ENCODE assay signal across 14 cellular contexts in genomic region chr3:4993276-4994143, GRCh38. TPM values are rescaled to one million over a fixed set of nuclear protein-coding genes. Genes with fewer than 3 reads are reported as not detected.
DNase-seq lines count a peak whose midpoint lies in the region; ATAC-seq, FAIRE-seq and TF ChIP-seq lines count a peak whose summit lies in the region.
"Had no signal": no experiment of that assay in that cellular context is flagged by ENCODE, and none has a peak within 500 bp of the region (broad histone marks: within the 10 kb centered on the region; RNA-seq: fewer than 3 reads in every experiment).

No MANE protein-coding gene starts in this region.

- ATAC-seq in GM19324 (IDR thresholded peaks at IDR 0.05; ENCODE audit: low FRiP score, unreplicated experiment), result no peak
- ATAC-seq in GM18909 (IDR thresholded peaks at IDR 0.05; ENCODE audit: poor library complexity, unreplicated experiment), result no peak

- TF ChIP-seq CTCF in D721Med (IDR thresholded peaks at IDR 0.05; ENCODE audit: insufficient read depth, missing control alignments) (no peak), osteocyte (IDR thresholded peaks at IDR 0.05) (no peak), nephron progenitor cell (IDR thresholded peaks at IDR 0.05) (no peak)

- peak overlapping the region; percentile 37 for H3K27ac Mint-ChIP-seq in dendritic cell treated with granulocyte-macrophage colony-stimulating factor and Interleukin-4, amounts not matched to agents 40 ng/mL and 50 ng/mL, for 4 days
- H3K27ac Mint-ChIP-seq in osteocyte (ENCODE audit: unreplicated experiment) (peak overlapping the region; percentile 27), nephron progenitor cell (no peak overlapping the region)
- H3K27ac Mint-ChIP-seq: B cell had no signal

- no peak overlapping the region for H3K4me3 Mint-ChIP-seq in dendritic cell treated with granulocyte-macrophage colony-stimulating factor and Interleukin-4, amounts not matched to agents 40 ng/mL and 50 ng/mL, for 4 days
- H3K4me3 Mint-ChIP-seq in osteocyte (ENCODE audit: unreplicated experiment), result no peak overlapping the region
- no peak overlapping the region for H3K4me3 Mint-ChIP-seq in nephron progenitor cell
- H3K4me3 Mint-ChIP-seq: B cell had no signal

- H3K36me3 Mint-ChIP-seq in dendritic cell treated with granulocyte-macrophage colony-stimulating factor and Interleukin-4, amounts not matched to agents 40 ng/mL and 50 ng/mL, for 4 days (ENCODE audit: low read depth), result no peaks in the 10 kb centered on the region
- H3K36me3 Mint-ChIP-seq in osteocyte (ENCODE audit: unreplicated experiment), result no peaks in the 10 kb centered on the region
- no peaks in the 10 kb centered on the region for H3K36me3 Mint-ChIP-seq in nephron progenitor cell (ENCODE audit: low read depth)
- H3K36me3 Mint-ChIP-seq: activated naive CD4-positive, alpha-beta T cell treated with anti-CD3 and anti-CD28 coated beads, Interleukin-2, amount 50 U/mL, for 72 hours had no signal

- DNase-seq in D721Med (ENCODE audit: insufficient read length, low spot score), result peak; percentile 5
- DNase-seq in RPMI7951 (ENCODE audit: low read depth), result peak; percentile 50
- DNase-seq in osteocyte (ENCODE audit: extremely low spot score, unreplicated experiment), result peak; percentile 32
- no peak for DNase-seq in inferior parietal cortex (ENCODE audit: extremely low spot score)
- no peak for DNase-seq in nephron progenitor cell
- DNase-seq: cerebellar nuclear complex, NCI-H2081, nucleus accumbens, thyroid gland had no signal

- no peaks in the 10 kb centered on the region for H3K9me3 Mint-ChIP-seq in dendritic cell treated with granulocyte-macrophage colony-stimulating factor and Interleukin-4, amounts not matched to agents 40 ng/mL and 50 ng/mL, for 4 days
- H3K9me3 Mint-ChIP-seq in osteocyte (ENCODE audit: unreplicated experiment) (no peaks in the 10 kb centered on the region), nephron progenitor cell (no peaks in the 10 kb centered on the region)
- H3K9me3 Mint-ChIP-seq: activated naive CD4-positive, alpha-beta T cell treated with anti-CD3 and anti-CD28 coated beads, Interleukin-2, amount 50 U/mL, for 72 hours had no signal

- peaks cover 57% of the 10 kb centered on the region for H3K4me1 Mint-ChIP-seq in dendritic cell treated with granulocyte-macrophage colony-stimulating factor and Interleukin-4, amounts not matched to agents 40 ng/mL and 50 ng/mL, for 4 days (ENCODE audit: low read depth)
- H3K4me1 Mint-ChIP-seq in osteocyte (ENCODE audit: unreplicated experiment) (peaks cover 31% of the 10 kb centered on the region), nephron progenitor cell (peaks cover 58% of the 10 kb centered on the region)

- intact Hi-C loops in dendritic cell treated with granulocyte-macrophage colony-stimulating factor and Interleukin-4, amounts not matched to agents 40 ng/mL and 50 ng/mL, for 4 days (cut with micrococcal nuclease), result no loop called here

- FAIRE-seq in D721Med (lab: Jason Lieb, UNC), result no peak

- no peaks in the 10 kb centered on the region for H3K27me3 Mint-ChIP-seq in dendritic cell treated with granulocyte-macrophage colony-stimulating factor and Interleukin-4, amounts not matched to agents 40 ng/mL and 50 ng/mL, for 4 days
- H3K27me3 Mint-ChIP-seq in osteocyte (ENCODE audit: unreplicated experiment), result no peaks in the 10 kb centered on the region
- peaks cover 2% of the 10 kb centered on the region for H3K27me3 Mint-ChIP-seq in nephron progenitor cell (ENCODE audit: low read depth, poor library complexity)
- H3K27me3 Mint-ChIP-seq: B cell had no signal

RNA-seq across cellular contexts. Expression of gene BHLHE40, which starts 14.3 kb away (rescaled TPM):
- total RNA-seq in RPMI7951 (2014; rRNA removed; shearing (Covaris generic)), result 43.2 and 62.8 TPM in 2 replicates
- total RNA-seq in osteocyte, result 34.1 TPM in 2 replicates

Comparison
In these comparisons a context has a peak if more than half of its experiments do, and no peak if none do; other contexts are left out.
1. DNase-seq: peak in D721Med (single experiment), RPMI7951 (single experiment) and osteocyte (single experiment); none in inferior parietal cortex (single experiment) and nephron progenitor cell (single experiment).